ENCODE assay signal across 38 cellular contexts in genomic region chr20:57165427-57166004, GRCh38.
"Had no signal": no experiment of that assay in that cellular context is flagged by ENCODE, and none has a peak within 500 bp of the region (broad histone marks: within the 10 kb centered on the region; RNA-seq: fewer than 3 reads in every experiment).

No MANE protein-coding gene starts in this region.

- H3K4me3 Mint-ChIP-seq: activated B cell treated with CpG ODN at 0.5 μM for 24 hours; activated CD4-positive, alpha-beta memory T cell treated with anti-CD3 and anti-CD28 coated beads for 36 hours; activated naive CD4-positive, alpha-beta T cell treated with anti-CD3 and anti-CD28 coated beads for 36 hours; activated T-cell treated with anti-CD3 and anti-CD28 coated beads, Interleukin-2, amount 50 U/mL, for 4 hours; activated T-helper 1 cell treated with anti-CD3 and anti-CD28 coated beads, Interleukin-12 subunit alpha, Interleukin-12 subunit beta, Interleukin-2, Interleukin-4 antibody, amounts not matched to agents 30 ng/mL and 10 ng/mL and 1 ng/mL, durations not matched to agents 14 hours and 24 hours and 36 hours had no signal

- H3K27ac ChIP-seq: adrenal gland, body of pancreas, breast epithelium, Peyer's patch, VCaP had no signal

- DNase-seq: activated B cell treated with CpG ODN at 0.5 μM for 24 hours; activated CD4-positive, alpha-beta memory T cell treated with anti-CD3 and anti-CD28 coated beads for 36 hours; activated CD4-positive, alpha-beta T cell treated with anti-CD3 and anti-CD28 coated beads for 4 hours; activated CD4-positive, alpha-beta T cell treated with anti-CD3 and anti-CD28 coated beads, Interleukin-2, amount 50 U/mL, for 1 hour; activated CD4-positive, CD25-positive, alpha-beta regulatory T cell treated with anti-CD3 and anti-CD28 coated beads, Interleukin-2, amount 50 U/mL, for 72 hours; activated CD8-positive, alpha-beta memory T cell treated with anti-CD3 and anti-CD28 coated beads, Interleukin-2, amount 50 U/mL, for 4 hours; activated gamma-delta T cell treated with Interleukin-2 at 50 U/mL for 16 hours; activated naive CD4-positive, alpha-beta T cell treated with anti-CD3 and anti-CD28 coated beads for 36 hours; activated T-cell treated with anti-CD3 and anti-CD28 coated beads for 4 hours; activated T-cell treated with anti-CD3 and anti-CD28 coated beads, Interleukin-2, amount 50 U/mL, for 4 hours; adrenal gland; body of pancreas; caudate nucleus; Kasumi-1; KBM-7; MG63; MV-4-11; NCI-H1092; NCI-H1436 treated with DMSO at 0.1 percent for 48 hours; NCI-H1694 treated with DMSO at 0.1 percent for 48 hours; NCI-H2029; NCI-H345; NCI-H510A; NCI-H526; NCI-H748 treated with DMSO at 0.1 percent for 48 hours; NK-92 treated with Interleukin-12 subunit alpha and Interleukin-12 subunit beta, amount 100 ng/mL, for 24 hours; PC-3; Right ventricle myocardium superior; RPMI8226; SW 1271; T-helper 1 cell; T-helper 2 cell; T-helper 9 cell had no signal

- H3K27me3 ChIP-seq: adrenal gland, body of pancreas, breast epithelium, MG63, Peyer's patch had no signal

- H3K27ac Mint-ChIP-seq: activated B cell treated with CpG ODN at 0.5 μM for 24 hours; activated CD4-positive, alpha-beta memory T cell treated with anti-CD3 and anti-CD28 coated beads for 36 hours; activated naive CD4-positive, alpha-beta T cell treated with anti-CD3 and anti-CD28 coated beads for 36 hours; activated T-helper 1 cell treated with anti-CD3 and anti-CD28 coated beads, Interleukin-12 subunit alpha, Interleukin-12 subunit beta, Interleukin-2, Interleukin-4 antibody, amounts not matched to agents 30 ng/mL and 10 ng/mL and 1 ng/mL, durations not matched to agents 14 hours and 24 hours and 36 hours had no signal

- H3K4me1 ChIP-seq: adrenal gland, body of pancreas, breast epithelium, Peyer's patch had no signal

- ATAC-seq: activated naive CD4-positive, alpha-beta T cell treated with anti-CD3 and anti-CD28 coated beads, Interleukin-2, amount 50 U/mL, for 72 hours; activated T-cell treated with anti-CD3 and anti-CD28 coated beads, Interleukin-2, amount 50 U/mL, for 4 hours; body of pancreas; PC-3 had no signal

- H3K36me3 Mint-ChIP-seq: activated CD4-positive, alpha-beta memory T cell treated with anti-CD3 and anti-CD28 coated beads for 36 hours; activated naive CD4-positive, alpha-beta T cell treated with anti-CD3 and anti-CD28 coated beads, Interleukin-2, amount 50 U/mL, for 72 hours had no signal

- H3K9me3 Mint-ChIP-seq: activated B cell treated with CpG ODN at 0.5 μM for 24 hours; activated CD4-positive, alpha-beta memory T cell treated with anti-CD3 and anti-CD28 coated beads for 36 hours; activated naive CD4-positive, alpha-beta T cell treated with anti-CD3 and anti-CD28 coated beads for 36 hours; activated naive CD4-positive, alpha-beta T cell treated with anti-CD3 and anti-CD28 coated beads, Interleukin-2, amount 50 U/mL, for 72 hours; activated T-cell treated with anti-CD3 and anti-CD28 coated beads, Interleukin-2, amount 50 U/mL, for 4 hours; activated T-helper 1 cell treated with anti-CD3 and anti-CD28 coated beads, Interleukin-12 subunit alpha, Interleukin-12 subunit beta, Interleukin-2, Interleukin-4 antibody, amounts not matched to agents 30 ng/mL and 10 ng/mL and 1 ng/mL, durations not matched to agents 14 hours and 24 hours and 36 hours had no signal

- H3K4me1 Mint-ChIP-seq: activated B cell treated with CpG ODN at 0.5 μM for 24 hours had no signal
